Comparison of ENCODE assay signal across 20 cellular contexts in the genomic region with DNA sequence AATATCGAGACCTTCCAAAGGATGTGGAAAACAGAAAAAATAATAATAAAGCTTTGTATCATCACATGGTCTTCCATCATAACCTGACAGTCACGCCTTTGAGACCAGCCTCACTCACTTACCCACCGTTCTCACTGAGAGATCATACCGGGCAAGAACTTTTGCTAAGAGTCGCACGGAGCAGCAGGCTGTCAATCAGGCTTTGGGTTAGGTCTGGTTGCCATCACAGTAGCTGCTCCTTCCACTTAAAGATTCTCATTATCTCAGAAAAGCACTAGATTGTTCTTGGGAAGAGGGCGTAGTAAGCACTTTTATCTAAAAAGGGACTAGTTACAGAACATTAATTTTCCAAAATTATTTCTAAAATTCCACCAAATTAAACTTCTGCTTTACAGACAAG. TPM values are rescaled to one million over a fixed set of nuclear protein-coding genes. Genes with fewer than 3 reads are reported as not detected.
DNase-seq lines count a peak whose midpoint lies in the region; ATAC-seq, FAIRE-seq and TF ChIP-seq lines count a peak whose summit lies in the region.
"Had no signal": no experiment of that assay in that cellular context is flagged by ENCODE, and none has a peak within 500 bp of the region (broad histone marks: within the 10 kb centered on the region; RNA-seq: fewer than 3 reads in every experiment).

No MANE protein-coding gene starts in this region.

- DNase-seq in cardiac muscle cell (ENCODE audit: low read depth in 1 of 2, low spot score in 1 of 2) (peak in 1 of 2 donors; percentile 44), left cardiac atrium (no peak), SK-N-DZ (ENCODE audit: low spot score) (peak; percentile 21), HepG2 (ENCODE audit: low spot score) (peak; percentile 28), type B pancreatic cell (ENCODE audit: extremely low spot score, unreplicated experiment) (no peak), foreskin melanocyte (no peak), suprapubic skin (ENCODE audit: low spot score in 2 of 2) (no peak), T-helper 1 cell (no peak)
- DNase-seq: EL, KG1, NCI-H1092, NCI-H1436 treated with DMSO at 0.1 percent for 48 hours, NCI-H1930, NCI-H526 had no signal

- in situ Hi-C loops in HepG2 (cut with HindIII; ENCODE audit: extremely low pct_ligation_motif_present, low pct_unique_long_range_greater_than_20kb): no loop called here

- WGBS in HepG2 (ENCODE audit: low lambda C conversion rate): 2% methylated on average over 6 of the region's 7 CpGs
- WGBS in suprapubic skin: 71% methylated on average over 7 of the region's 7 CpGs

- H3K9me3 ChIP-seq in cardiac muscle cell (ENCODE audit: low read depth) (no peaks in the 10 kb centered on the region), HepG2 (ENCODE audit: low read length) (no peaks in the 10 kb centered on the region), suprapubic skin (no peaks in the 10 kb centered on the region)
- H3K9me3 ChIP-seq: SJSA1 had no signal

- no peak for TF ChIP-seq RAD21 in HepG2 (CRISPR knock-in tag; IDR thresholded peaks at IDR 0.05)

- TF ChIP-seq CTCF in cardiac muscle cell (IDR thresholded peaks at IDR 0.05; ENCODE audit: low read depth, low read length) (no peak), HepG2 (CRISPR knock-in tag; IDR thresholded peaks at IDR 0.05) (no peak), type B pancreatic cell (conservative IDR thresholded peaks at IDR 0.05) (no peak), suprapubic skin (IDR thresholded peaks at IDR 0.05) (no peak)

- no peaks in the 10 kb centered on the region for H3K36me3 ChIP-seq in cardiac muscle cell
- no peaks in the 10 kb centered on the region for H3K36me3 ChIP-seq in HepG2 (replicated peaks in 1 of 2; ENCODE audit: control insufficient read depth in 1 of 2, insufficient read depth in 2 of 2, low read length in 2 of 2)
- H3K36me3 ChIP-seq in suprapubic skin: no peaks in the 10 kb centered on the region
- H3K36me3 ChIP-seq: SJSA1 had no signal

- ATAC-seq in left cardiac atrium: no peak
- no peak for ATAC-seq in HepG2
- ATAC-seq: HCT116, Right ventricle myocardium inferior had no signal

- TF ChIP-seq POLR2A in HepG2 (IDR thresholded peaks at IDR 0.05; ENCODE audit: insufficient read depth in 1 of 2, low read depth in 2 of 2, low read length in 2 of 2): no peak
- TF ChIP-seq POLR2A in suprapubic skin (IDR thresholded peaks at IDR 0.05): no peak

- CTCF ChIA-PET in HepG2 (lab: Yijun Ruan, JAX; ENCODE audit: low intra/inter-chr PET ratio, low total read pairs): no interaction called here

- H3K27me3 ChIP-seq in cardiac muscle cell (peaks cover 7% of the 10 kb centered on the region), HepG2 (ENCODE audit: control insufficient read depth in 1 of 2, insufficient read depth in 2 of 2, low read length in 2 of 2) (peaks cover 0 to 4% of the 10 kb centered on the region in 2 experiments; a peak in 2 of 5 replicates), suprapubic skin (peaks cover 49% of the 10 kb centered on the region)

- no peaks in the 10 kb centered on the region; the same call in none of the 2 replicates for H4K20me1 ChIP-seq in HepG2 (ENCODE audit: insufficient read depth, low read length)

- H3K9ac ChIP-seq in HepG2 (ENCODE audit: insufficient read depth, low read depth, low read length): peak overlapping the region; percentile 76

- FAIRE-seq in HepG2 (lab: Jason Lieb, UNC): peak; percentile 37
- FAIRE-seq: H1 had no signal

- H3K4me3 ChIP-seq in cardiac muscle cell: peak overlapping the region; percentile 69
- H3K4me3 ChIP-seq in HepG2 (replicated peaks in 1 of 3; ENCODE audit: insufficient read depth in 1 of 3, low read depth in 2 of 3, low read length in 3 of 3): peak overlapping the region; percentile 77 to 83 (median 77)
- no peak overlapping the region for H3K4me3 ChIP-seq in suprapubic skin
- H3K4me3 ChIP-seq: SJSA1 had no signal

- H3K27ac ChIP-seq in cardiac muscle cell (no peak overlapping the region), HepG2 (ENCODE audit: extremely low read length, insufficient read depth, low read length) (peak overlapping the region; percentile 67), suprapubic skin (no peak overlapping the region)
- H3K27ac ChIP-seq: SJSA1 had no signal

- H3K4me2 ChIP-seq in HepG2 (ENCODE audit: low read depth, low read length): peak overlapping the region; percentile 63

- no peak overlapping the region for H3K27ac Mint-ChIP-seq in type B pancreatic cell
- H3K27ac Mint-ChIP-seq: CD14-positive monocyte had no signal

- no peaks in the 10 kb centered on the region for H3K9me3 Mint-ChIP-seq in type B pancreatic cell

- no peaks in the 10 kb centered on the region for H3K36me3 Mint-ChIP-seq in type B pancreatic cell

- H3K27me3 Mint-ChIP-seq in type B pancreatic cell: peaks cover 83% of the 10 kb centered on the region

- intact Hi-C loops in left cardiac atrium (cut with DNase I) (no loop called here), HepG2 (cut with micrococcal nuclease; ENCODE audit: unreplicated experiment) (loop anchor here (10.0 kb wide), 1 partner anchor 167 kb away; no protein-coding TSS in a partner anchor)

- BruUV-seq in HepG2 (replicated peaks; lab: Mats Ljungman, UMichigan): no TSS peak

- H3K4me1 ChIP-seq in cardiac muscle cell (ENCODE audit: low read depth): peaks cover 21% of the 10 kb centered on the region
- H3K4me1 ChIP-seq in HepG2 (ENCODE audit: insufficient read depth, low read length): peaks cover 60% of the 10 kb centered on the region
- peaks cover 20% of the 10 kb centered on the region for H3K4me1 ChIP-seq in suprapubic skin

- no peak overlapping the region for H2AFZ ChIP-seq in HepG2 (ENCODE audit: low read length)

- peaks cover 6% of the 10 kb centered on the region for H3K4me1 Mint-ChIP-seq in type B pancreatic cell (ENCODE audit: unreplicated experiment)

- peaks cover 65% of the 10 kb centered on the region for H3K79me2 ChIP-seq in HepG2 (ENCODE audit: insufficient read depth, low read length)

- no peak for TF ChIP-seq EP300 in HepG2 (IDR thresholded peaks at IDR 0.05; ENCODE audit: low read depth in 2 of 2, low read length in 2 of 2)
- no peak for TF ChIP-seq EP300 in HepG2 (CRISPR knock-in tag; IDR thresholded peaks at IDR 0.05; ENCODE audit: borderline replicate concordance)
- no peak for TF ChIP-seq EP300 in suprapubic skin (IDR thresholded peaks at IDR 0.05)

- POLR2A ChIA-PET in HepG2 (lab: Yijun Ruan, JAX): interaction anchor here (1.5 to 1.6 kb wide), 2 partner anchors 13 to 73 kb away, joined by 5 to 6 read pairs; no protein-coding TSS in a partner anchor

- peak overlapping the region; percentile 56 for H3K4me3 Mint-ChIP-seq in type B pancreatic cell

TF ChIP-seq in HepG2, 621 proteins besides CTCF, POLR2A, EP300 and RAD21 (continues in another document):
- TF ChIP-seq, protein P1, sequence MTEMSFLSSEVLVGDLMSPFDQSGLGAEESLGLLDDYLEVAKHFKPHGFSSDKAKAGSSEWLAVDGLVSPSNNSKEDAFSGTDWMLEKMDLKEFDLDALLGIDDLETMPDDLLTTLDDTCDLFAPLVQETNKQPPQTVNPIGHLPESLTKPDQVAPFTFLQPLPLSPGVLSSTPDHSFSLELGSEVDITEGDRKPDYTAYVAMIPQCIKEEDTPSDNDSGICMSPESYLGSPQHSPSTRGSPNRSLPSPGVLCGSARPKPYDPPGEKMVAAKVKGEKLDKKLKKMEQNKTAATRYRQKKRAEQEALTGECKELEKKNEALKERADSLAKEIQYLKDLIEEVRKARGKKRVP (CRISPR knock-in tag; IDR thresholded peaks at IDR 0.05): no peak
- TF ChIP-seq ZNF879 (CRISPR knock-in tag; IDR thresholded peaks at IDR 0.05) (no peak), ZNF10 (CRISPR knock-in tag; IDR thresholded peaks at IDR 0.05; ENCODE audit: borderline replicate concordance, low read depth) (no peak), TAF1 (CRISPR knock-in tag; IDR thresholded peaks at IDR 0.05) (peak; percentile 24; the same call in 1 of the 2 replicates), AGO2 (optimal IDR thresholded peaks at IDR 0.05; ENCODE audit: low read depth, low read length) (peak; percentile 10), RBM22 (optimal IDR thresholded peaks at IDR 0.05; ENCODE audit: low read length) (peak; percentile 36), ZNF616 (CRISPR knock-in tag; IDR thresholded peaks at IDR 0.05; ENCODE audit: low read depth) (no peak), CBFB (CRISPR knock-in tag; IDR thresholded peaks at IDR 0.05) (no peak), TBX2 (CRISPR knock-in tag; IDR thresholded peaks at IDR 0.05; ENCODE audit: borderline replicate concordance) (0 out of 2 replicates have a peak, but pooled peaks have one; percentile 17)

RNA-seq across cellular contexts. Expression of a gene that starts 2.0 kb away (rescaled TPM):
- total RNA-seq in cardiac muscle cell (34.8 and 46.9 TPM in 2 replicates), left cardiac atrium (1 to 10 TPM; 3.3 to 3.6 TPM), HepG2 (2016; rRNA removed; fragmentation: Illumina TruSeq; extraction: Trizol) (215 and 332 TPM in 2 replicates), type B pancreatic cell (ENCODE audit: low replicate concordance) (17.5 and 23.0 TPM in 2 replicates), suprapubic skin (1 to 10 TPM in 3 of 4 donors, under 1 TPM in 1; 0.72 to 1.8 (median 1.3) TPM)
- polyA plus RNA-seq in cardiac muscle cell (19.2 and 27.1 TPM in 2 replicates), HepG2 (2011; rRNA removed) (286 and 315 TPM in 2 replicates)
- polyA plus RNA-seq in SK-N-DZ (2014; cell fraction: cytosol; rRNA removed): 8.3 and 12.0 TPM in 2 replicates
- 9.1 and 10.4 TPM in 2 replicates for polyA plus RNA-seq in SK-N-DZ (2014; cell fraction: nucleus; rRNA removed)
- total RNA-seq in HepG2 (2016; cell fraction: cytosol; rRNA removed; fragmentation: Illumina TruSeq; extraction: Trizol; ENCODE audit: low read depth): 23.9 and 26.0 TPM in 2 replicates
- 200 and 312 TPM in 2 replicates for total RNA-seq in HepG2 (2016; cell fraction: insoluble cytoplasmic fraction; rRNA removed; fragmentation: Illumina TruSeq; extraction: Trizol)
- total RNA-seq in HepG2 (2016; cell fraction: membrane; rRNA removed; fragmentation: Illumina TruSeq; extraction: Trizol): 56.5 and 64.5 TPM in 2 replicates
- total RNA-seq in HepG2 (2016; cell fraction: nucleus; rRNA removed; fragmentation: Illumina TruSeq; extraction: Trizol): 458 and 519 TPM in 2 replicates
- 177 and 216 TPM in 2 replicates for polyA plus RNA-seq in HepG2 (2011; cell fraction: cytosol; rRNA removed)
- polyA plus RNA-seq in HepG2 (2011; cell fraction: nucleus; rRNA removed): 111 and 118 TPM in 2 replicates
- polyA plus RNA-seq in HepG2 (2012): 105 and 145 TPM in 2 replicates
- polyA plus RNA-seq in HepG2 (2016; cell fraction: cytosol; fragmentation: Illumina TruSeq; extraction: Trizol; ENCODE audit: low read depth): 15.1 and 19.0 TPM in 2 replicates
- 197 and 206 TPM in 2 replicates for polyA plus RNA-seq in HepG2 (2016; cell fraction: insoluble cytoplasmic fraction; fragmentation: Illumina TruSeq; extraction: Trizol; ENCODE audit: low read depth)
- 34.3 and 38.7 TPM in 2 replicates for polyA plus RNA-seq in HepG2 (2016; cell fraction: membrane; fragmentation: Illumina TruSeq; extraction: Trizol; ENCODE audit: low read depth)
- 482 and 501 TPM in 2 replicates for polyA plus RNA-seq in HepG2 (2016; cell fraction: nucleus; fragmentation: Illumina TruSeq; extraction: Trizol; ENCODE audit: insufficient read depth, low read depth)
- 0.56 and 1,033 TPM in 2 replicates for polyA minus RNA-seq in HepG2 (2011; rRNA and poly(A)+ RNA removed; ENCODE audit: low replicate concordance)
- 328 and 381 TPM in 2 replicates for polyA minus RNA-seq in HepG2 (2011; cell fraction: cytosol; rRNA and poly(A)+ RNA removed)
- polyA minus RNA-seq in HepG2 (2011; cell fraction: nucleus; rRNA and poly(A)+ RNA removed): 302 and 328 TPM in 2 replicates
- total RNA-seq: OCI-LY7 had no signal
- polyA plus RNA-seq: CD14-positive monocyte had no signal

Comparison
In these comparisons a context has a peak if more than half of its experiments do, and no peak if none do; other contexts are left out.
1. DNase-seq: peak in SK-N-DZ (single experiment) and HepG2 (single experiment); none in left cardiac atrium (single experiment), type B pancreatic cell (single experiment), foreskin melanocyte (single experiment), suprapubic skin (0 of 2) and T-helper 1 cell (0 of 5).